ENCODE assay signal across 21 cellular contexts in the genomic region with DNA sequence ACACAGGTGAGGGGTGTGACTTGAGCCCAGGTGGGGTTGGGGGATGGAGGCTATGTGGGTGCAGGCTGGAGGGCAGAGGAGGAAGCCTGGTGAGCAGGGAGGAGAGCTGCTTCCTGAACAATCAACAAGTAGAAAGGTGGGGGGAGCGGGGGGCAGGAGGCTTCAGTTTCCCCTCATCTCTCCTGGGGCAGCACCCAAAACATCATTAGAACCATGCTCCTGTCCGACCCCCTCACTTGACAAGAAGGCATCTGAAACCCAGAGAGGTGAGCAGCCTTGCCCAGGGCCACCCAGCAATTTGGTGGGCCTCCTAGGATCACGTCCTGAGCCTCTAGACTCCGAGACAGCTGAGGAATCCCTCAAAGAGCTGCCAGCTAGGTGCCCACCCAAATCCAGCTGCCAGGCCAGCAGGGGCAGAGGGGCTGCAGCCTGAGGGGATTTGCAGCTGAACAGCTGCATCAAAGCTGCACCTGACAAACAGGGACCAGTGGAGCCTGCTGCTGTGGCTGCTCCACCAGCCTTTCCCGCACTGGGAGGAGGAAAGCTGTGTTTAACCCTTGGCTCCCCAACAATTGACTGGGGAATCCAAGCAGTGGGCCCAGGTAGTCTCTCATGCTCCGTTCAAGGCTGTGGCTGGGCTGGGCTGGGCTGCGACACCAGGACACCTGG. TPM values are rescaled to one million over a fixed set of nuclear protein-coding genes. Genes with fewer than 3 reads are reported as not detected.
DNase-seq lines count a peak whose midpoint lies in the region; ATAC-seq and TF ChIP-seq lines count a peak whose summit lies in the region.
"Had no signal": no experiment of that assay in that cellular context is flagged by ENCODE, and none has a peak within 500 bp of the region (broad histone marks: within the 10 kb centered on the region; RNA-seq: fewer than 3 reads in every experiment).

No MANE protein-coding gene starts in this region.

- H3K36me3 ChIP-seq in NT2/D1 (ENCODE audit: insufficient read depth, insufficient read length, low read length) (no peaks in the 10 kb centered on the region), trophoblast cell (ENCODE audit: control insufficient read depth in 1 of 2, insufficient read depth in 2 of 2, low read length in 2 of 2) (no peaks in the 10 kb centered on the region), vagina (no peaks in the 10 kb centered on the region)
- H3K36me3 ChIP-seq: transverse colon had no signal

- H4K8ac ChIP-seq in trophoblast cell (ENCODE audit: low read depth, low read length): no peak overlapping the region

- H2BK120ac ChIP-seq in trophoblast cell (ENCODE audit: insufficient read depth, low read length, poor library complexity): no peak overlapping the region

- H2BK5ac ChIP-seq in trophoblast cell (ENCODE audit: low read depth, low read length, poor library complexity): no peak overlapping the region

- CTCF ChIA-PET in activated CD8-positive, alpha-beta memory T cell treated with anti-CD3 and anti-CD28 coated beads, Interleukin-2, amount 10 ng/mL, durations not matched to agents 7 days and 5 days (lab: Charles Lee): interaction anchor here (1.2 to 1.7 kb wide), 3 partner anchors 9 to 115 kb away, joined by 3 to 5 read pairs (median 5); no protein-coding TSS in a partner anchor

- H3K18ac ChIP-seq in trophoblast cell (ENCODE audit: low read length): no peak overlapping the region

- no peak overlapping the region for H2BK12ac ChIP-seq in trophoblast cell (ENCODE audit: low read length)

- no peak overlapping the region for H4K12ac ChIP-seq in trophoblast cell (ENCODE audit: low read depth, low read length)

- H3K9me3 ChIP-seq in NT2/D1 (ENCODE audit: insufficient read depth, low read length): peaks cover 17% of the 10 kb centered on the region; the same call in 1 of the 2 replicates
- H3K9me3 ChIP-seq in trophoblast cell (ENCODE audit: insufficient read depth, low read depth, low read length): peaks cover 9% of the 10 kb centered on the region
- peaks cover 8% of the 10 kb centered on the region for H3K9me3 ChIP-seq in vagina

- no peaks in the 10 kb centered on the region for H3K79me2 ChIP-seq in trophoblast cell (ENCODE audit: control insufficient read depth, insufficient read depth, low read length, poor library complexity)

- H3K9ac ChIP-seq in NT2/D1 (ENCODE audit: insufficient read length, low read depth) (peak overlapping the region; percentile 63), trophoblast cell (ENCODE audit: low read length) (no peak overlapping the region)

- H3K4me2 ChIP-seq in trophoblast cell (ENCODE audit: low read length): no peak overlapping the region

- no peaks in the 10 kb centered on the region for H3K27me3 Mint-ChIP-seq in activated CD8-positive, alpha-beta memory T cell treated with anti-CD3 and anti-CD28 coated beads, Interleukin-2, amount 10 ng/mL, durations not matched to agents 7 days and 5 days
- H3K27me3 Mint-ChIP-seq: activated CD8-positive, alpha-beta T cell treated with anti-CD3 and anti-CD28 coated beads for 36 hours; activated T-helper 17 cell treated with anti-CD3 and anti-CD28 coated beads, Interleukin-2, amount 50 U/mL, for 72 hours; CD4-positive, alpha-beta T cell had no signal

- no peaks in the 10 kb centered on the region for H3K36me3 Mint-ChIP-seq in activated CD8-positive, alpha-beta memory T cell treated with anti-CD3 and anti-CD28 coated beads, Interleukin-2, amount 10 ng/mL, durations not matched to agents 7 days and 5 days
- H3K36me3 Mint-ChIP-seq: IgD-negative memory B cell, mesothelial cell of epicardium had no signal

- no CpG with 5 or more reads among the region's 7 CpGs for WGBS in trophoblast cell (ENCODE audit: extremely low coverage, insufficient coverage, insufficient read length)

- H3K27me3 ChIP-seq in NT2/D1 (ENCODE audit: insufficient read depth, insufficient read length): no peaks in the 10 kb centered on the region
- H3K27me3 ChIP-seq in trophoblast cell (ENCODE audit: insufficient read depth, low read length): no peaks in the 10 kb centered on the region
- H3K27me3 ChIP-seq in vagina: no peaks in the 10 kb centered on the region
- H3K27me3 ChIP-seq: foreskin keratinocyte, transverse colon had no signal

- H3K27ac ChIP-seq in trophoblast cell (ENCODE audit: low read depth, low read length) (no peak overlapping the region), vagina (no peak overlapping the region)
- H3K27ac ChIP-seq: foreskin keratinocyte, transverse colon had no signal

- DNase-seq in activated CD8-positive, alpha-beta memory T cell treated with anti-CD3 and anti-CD28 coated beads, Interleukin-2, amount 50 U/mL, for 4 hours: peak; percentile 13
- no peak for DNase-seq in activated CD8-positive, alpha-beta memory T cell treated with anti-CD3 and anti-CD28 coated beads, Interleukin-2, amount 10 ng/mL, durations not matched to agents 7 days and 5 days
- no peak for DNase-seq in NT2/D1 (ENCODE audit: low read depth, low spot score)
- DNase-seq in iPS-NIHi7 (ENCODE audit: extremely low spot score): peak; percentile 64
- no peak for DNase-seq in trophoblast cell
- no peak for DNase-seq in vagina (ENCODE audit: extremely low spot score in 2 of 2)
- no peak for DNase-seq in superior temporal gyrus (ENCODE audit: extremely low spot score)
- DNase-seq: activated CD8-positive, alpha-beta T cell treated with anti-CD3 and anti-CD28 coated beads for 36 hours; CD4-positive, alpha-beta T cell; foreskin keratinocyte; immature natural killer cell; NCI-H2081 treated with DMSO at 0.1 percent for 48 hours; NCI-H526 treated with DMSO at 0.1 percent for 48 hours; transverse colon had no signal

- TF ChIP-seq POLR2A in vagina (IDR thresholded peaks at IDR 0.05): no peak

- H3K4me1 ChIP-seq in NT2/D1 (ENCODE audit: insufficient read depth, insufficient read length): peaks cover 35% of the 10 kb centered on the region
- peaks cover 8 to 9% of the 10 kb centered on the region in 2 experiments for H3K4me1 ChIP-seq in trophoblast cell (ENCODE audit: control insufficient read depth in 1 of 2, insufficient read depth in 2 of 2, low read length in 2 of 2)
- H3K4me1 ChIP-seq in vagina: peaks cover 9% of the 10 kb centered on the region
- H3K4me1 ChIP-seq: foreskin keratinocyte had no signal

- H3K4me1 Mint-ChIP-seq in activated CD8-positive, alpha-beta memory T cell treated with anti-CD3 and anti-CD28 coated beads, Interleukin-2, amount 10 ng/mL, durations not matched to agents 7 days and 5 days: no peaks in the 10 kb centered on the region
- H3K4me1 Mint-ChIP-seq: activated T-helper 17 cell treated with anti-CD3 and anti-CD28 coated beads, Interleukin-2, amount 50 U/mL, for 72 hours; immature natural killer cell had no signal

- peak overlapping the region; percentile 19 for H4K91ac ChIP-seq in trophoblast cell (ENCODE audit: low read depth, low read length)

- H3K27ac Mint-ChIP-seq in activated CD8-positive, alpha-beta memory T cell treated with anti-CD3 and anti-CD28 coated beads, Interleukin-2, amount 10 ng/mL, durations not matched to agents 7 days and 5 days: no peak overlapping the region
- H3K27ac Mint-ChIP-seq: activated CD8-positive, alpha-beta T cell treated with anti-CD3 and anti-CD28 coated beads for 36 hours; activated T-helper 17 cell treated with anti-CD3 and anti-CD28 coated beads, Interleukin-2, amount 50 U/mL, for 72 hours; CD4-positive, alpha-beta T cell; IgD-negative memory B cell; mesothelial cell of epicardium; stimulated activated memory B cell treated with anti-CD40 and anti-IgM and Interleukin-4, amounts not matched to agents 10 μg/mL and 1 μg/mL and 100 μg/mL, for 72 hours had no signal

- H2AK5ac ChIP-seq in trophoblast cell (ENCODE audit: low read length): no peak overlapping the region

- H3K14ac ChIP-seq in trophoblast cell (ENCODE audit: low read length): no peak overlapping the region

- H2AFZ ChIP-seq in trophoblast cell (ENCODE audit: insufficient read depth, low read length, poor library complexity): peak overlapping the region; percentile 73

- no peak overlapping the region for H3K23ac ChIP-seq in trophoblast cell (ENCODE audit: low read length)

- H3K4me3 Mint-ChIP-seq in activated CD8-positive, alpha-beta memory T cell treated with anti-CD3 and anti-CD28 coated beads, Interleukin-2, amount 10 ng/mL, durations not matched to agents 7 days and 5 days: no peak overlapping the region
- H3K4me3 Mint-ChIP-seq: activated CD8-positive, alpha-beta T cell treated with anti-CD3 and anti-CD28 coated beads for 36 hours; activated T-helper 17 cell treated with anti-CD3 and anti-CD28 coated beads, Interleukin-2, amount 50 U/mL, for 72 hours; CD4-positive, alpha-beta T cell; immature natural killer cell; mesothelial cell of epicardium; stimulated activated memory B cell treated with anti-CD40 and anti-IgM and Interleukin-4, amounts not matched to agents 10 μg/mL and 1 μg/mL and 100 μg/mL, for 72 hours had no signal

- no peak overlapping the region for H3K4ac ChIP-seq in trophoblast cell (ENCODE audit: low read depth, low read length)

- H3K4me3 ChIP-seq in NT2/D1 (ENCODE audit: insufficient read length, low read depth) (no peak overlapping the region), trophoblast cell (ENCODE audit: low read depth, low read length) (no peak overlapping the region), vagina (no peak overlapping the region)
- H3K4me3 ChIP-seq: skin epidermis, transverse colon had no signal

- intact Hi-C loops in vagina (cut with DNase I): no loop called here

- peaks cover 5% of the 10 kb centered on the region for H3K79me1 ChIP-seq in trophoblast cell (ENCODE audit: low read length)

- H3K9me3 Mint-ChIP-seq in activated CD8-positive, alpha-beta memory T cell treated with anti-CD3 and anti-CD28 coated beads, Interleukin-2, amount 10 ng/mL, durations not matched to agents 7 days and 5 days (ENCODE audit: low read depth): peaks cover 8% of the 10 kb centered on the region
- H3K9me3 Mint-ChIP-seq: activated T-helper 17 cell treated with anti-CD3 and anti-CD28 coated beads, Interleukin-2, amount 50 U/mL, for 72 hours; CD4-positive, alpha-beta T cell had no signal

- no peak for ATAC-seq in activated CD8-positive, alpha-beta memory T cell treated with anti-CD3 and anti-CD28 coated beads, Interleukin-2, amount 10 ng/mL, durations not matched to agents 7 days and 5 days
- ATAC-seq in GM19035 (IDR thresholded peaks at IDR 0.05; ENCODE audit: unreplicated experiment): no peak
- ATAC-seq: activated CD8-positive, alpha-beta T cell treated with anti-CD3 and anti-CD28 coated beads for 36 hours; activated T-helper 17 cell treated with anti-CD3 and anti-CD28 coated beads, Interleukin-2, amount 50 U/mL, for 72 hours; foreskin keratinocyte; stimulated activated memory B cell treated with anti-CD40 and anti-IgM and Interleukin-4, amounts not matched to agents 10 μg/mL and 1 μg/mL and 100 μg/mL, for 72 hours had no signal

- TF ChIP-seq CTCF in vagina (IDR thresholded peaks at IDR 0.05): no peak

RNA-seq across cellular contexts. Expression of gene ADRA2B, which starts 8.4 kb away (rescaled TPM):
- total RNA-seq in activated CD8-positive, alpha-beta memory T cell treated with anti-CD3 and anti-CD28 coated beads, Interleukin-2, amount 10 ng/mL, durations not matched to agents 7 days and 5 days: under 1 TPM; 0.09 to 0.15 TPM
- 3.6 and 3.8 TPM in 2 replicates for polyA plus RNA-seq in trophoblast cell (2013)
- total RNA-seq in vagina: 0.49 TPM
- total RNA-seq: Daoy had no signal
- polyA plus RNA-seq: IgD-negative memory B cell had no signal

RNA-seq across cellular contexts. Expression of gene ASTL, which starts 30.3 kb away (rescaled TPM):
- total RNA-seq in activated CD8-positive, alpha-beta memory T cell treated with anti-CD3 and anti-CD28 coated beads, Interleukin-2, amount 10 ng/mL, durations not matched to agents 7 days and 5 days: 1 to 10 TPM; 1.9 to 6.4 TPM
- polyA plus RNA-seq in trophoblast cell (2013): 0.07 TPM in 1 of 2 replicates, not detected in the other
- total RNA-seq in vagina: not detected
- total RNA-seq: Daoy, foreskin keratinocyte had no signal
- polyA plus RNA-seq: foreskin keratinocyte, IgD-negative memory B cell, immature natural killer cell had no signal

RNA-seq across cellular contexts. Expression of gene DUSP2, which starts 37.2 kb away (rescaled TPM):
- total RNA-seq in activated CD8-positive, alpha-beta memory T cell treated with anti-CD3 and anti-CD28 coated beads, Interleukin-2, amount 10 ng/mL, durations not matched to agents 7 days and 5 days: 10 to 100 TPM; 32.0 to 53.6 TPM
- polyA plus RNA-seq in trophoblast cell (2013): 4.0 and 4.5 TPM in 2 replicates
- 14.0 TPM for total RNA-seq in vagina

Comparison
In these comparisons a context has a peak if more than half of its experiments do, and no peak if none do; other contexts are left out.
1. DNase-seq: peak in activated CD8-positive, alpha-beta memory T cell treated with anti-CD3 and anti-CD28 coated beads, Interleukin-2, amount 50 U/mL, for 4 hours (single experiment) and iPS-NIHi7 (single experiment); none in activated CD8-positive, alpha-beta memory T cell treated with anti-CD3 and anti-CD28 coated beads, Interleukin-2, amount 10 ng/mL, durations not matched to agents 7 days and 5 days (single experiment), NT2/D1 (single experiment), trophoblast cell (0 of 2), vagina (0 of 2) and superior temporal gyrus (single experiment).